Comparison of ENCODE assay signal across 16 cellular contexts in genomic region chr6:26575494-26575939, GRCh38. TPM values are rescaled to one million over a fixed set of nuclear protein-coding genes. Genes with fewer than 3 reads are reported as not detected.
DNase-seq lines count a peak whose midpoint lies in the region; ATAC-seq, FAIRE-seq and TF ChIP-seq lines count a peak whose summit lies in the region.
"Had no signal": no experiment of that assay in that cellular context is flagged by ENCODE, and none has a peak within 500 bp of the region (broad histone marks: within the 10 kb centered on the region; RNA-seq: fewer than 3 reads in every experiment).

No MANE protein-coding gene starts in this region.

- no peak for FAIRE-seq in A549 (lab: Jason Lieb, UNC)
- FAIRE-seq in GM12892 (lab: Jason Lieb, UNC) = no peak

- H3K9me3 ChIP-seq in A549 = no peaks in the 10 kb centered on the region; the same call in 2 of the 3 replicates
- H3K9me3 ChIP-seq in H9 (ENCODE audit: control insufficient read depth, low read depth, low read length) = no peaks in the 10 kb centered on the region
- H3K9me3 ChIP-seq: upper lobe of right lung had no signal

- no peak overlapping the region for H2BK120ac ChIP-seq in H9 (ENCODE audit: low read depth, low read length, poor library complexity, severe bottlenecking)

- DNase-seq in A549 (ENCODE audit: low read depth in 1 of 2, low spot score in 1 of 2) = peak in 1 of 2 experiments; percentile 71
- peak; percentile 48 for DNase-seq in H9
- peak; percentile 48 for DNase-seq in RKO (ENCODE audit: low spot score)
- DNase-seq in erythroblast (lab: John Stamatoyannopoulos, UW) = peak; percentile 37 to 42
- no peak for DNase-seq in GM12892 (ENCODE audit: insufficient read length)
- no peak for DNase-seq in OCI-M2 (lab: John Stamatoyannopoulos, UW; ENCODE audit: unreplicated experiment)
- DNase-seq in T-cell = no peak
- DNase-seq: activated B cell treated with CpG ODN at 0.5 μM for 24 hours; activated T-cell treated with anti-CD3 and anti-CD28 coated beads, Interleukin-2, amount 50 U/mL, for 24 hours; NCI-H2029; upper lobe of right lung had no signal

- H3K27me3 ChIP-seq in H9 (ENCODE audit: insufficient read depth, low read length) = no peaks in the 10 kb centered on the region

- no peak overlapping the region; a peak in 1 of 6 replicates for H3K27ac ChIP-seq in A549
- no peak overlapping the region for H3K27ac ChIP-seq in H9 (ENCODE audit: insufficient read length, low read depth, low read length)
- H3K27ac ChIP-seq: cardiac muscle cell, RWPE1, upper lobe of right lung had no signal

- H2AFZ ChIP-seq in H9 (ENCODE audit: low read length) = no peak overlapping the region

- TF ChIP-seq POLR2A in A549 (IDR thresholded peaks at IDR 0.05; ENCODE audit: low read length) (no peak), erythroblast (IDR thresholded peaks at IDR 0.05; ENCODE audit: low read length) (no peak), GM12892 (IDR thresholded peaks at IDR 0.05; ENCODE audit: low read depth, low read length) (no peak)

- no peak overlapping the region for H2BK12ac ChIP-seq in H9 (ENCODE audit: insufficient read length, low read depth, low read length)

- H2BK20ac ChIP-seq in H9 (ENCODE audit: low read depth, low read length, poor library complexity, severe bottlenecking) = no peak overlapping the region

- no peaks in the 10 kb centered on the region for H3K79me1 ChIP-seq in H9 (ENCODE audit: insufficient read depth, low read depth, low read length, poor library complexity, severe bottlenecking)

- TF ChIP-seq EP300 in A549 (IDR thresholded peaks at IDR 0.05) = no peak

- no peak overlapping the region for H4K91ac ChIP-seq in H9 (ENCODE audit: insufficient read length, low read depth, low read length)

- no peak overlapping the region for H3T11ph ChIP-seq in H9 (ENCODE audit: low read length)

- CTCF ChIA-PET in A549 (lab: Yijun Ruan, JAX) (interaction anchor here (0.5 to 9.4 kb wide), 2 partner anchors 11 to 17 kb away, joined by 4 to 124 read pairs; no protein-coding TSS in a partner anchor), T-cell (lab: Charles Lee) (no interaction called here)

- H3K9me3 Mint-ChIP-seq in H9 (peaks cover 11 to 13% of the 10 kb centered on the region in 2 experiments; a peak in 4 of 5 replicates), T-cell (peaks cover 6 to 11% (median 10%) of the 10 kb centered on the region in 3 donors)

- ATAC-seq in A549 (peak; percentile 66 to 70), GM18909 (IDR thresholded peaks at IDR 0.05; ENCODE audit: poor library complexity, unreplicated experiment) (no peak), T-cell (replicated peaks in 1 of 4) (no peak)
- ATAC-seq: upper lobe of right lung had no signal

- peaks cover 9 to 10% of the 10 kb centered on the region in 2 experiments for H3K4me1 Mint-ChIP-seq in H9
- H3K4me1 Mint-ChIP-seq in T-cell = peaks cover 27 to 38% (median 34%) of the 10 kb centered on the region in 3 donors

- no peak overlapping the region for H3K4ac ChIP-seq in H9 (ENCODE audit: low read depth, low read length)

- H3K79me2 ChIP-seq in H9 (ENCODE audit: insufficient read depth, low read length) = no peaks in the 10 kb centered on the region

- H3K4me3 Mint-ChIP-seq in H9 (peak overlapping the region; percentile 87 to 97), T-cell (no peak overlapping the region)
- H3K4me3 Mint-ChIP-seq: activated B cell treated with CpG ODN at 0.5 μM for 24 hours; activated T-cell treated with anti-CD3 and anti-CD28 coated beads, Interleukin-2, amount 50 U/mL, for 24 hours; B cell had no signal

- H4K5ac ChIP-seq in H9 (ENCODE audit: insufficient read length, low read depth, low read length) = no peak overlapping the region

- H3K4me1 ChIP-seq in A549 = no peaks in the 10 kb centered on the region
- H3K4me1 ChIP-seq in H9 (ENCODE audit: insufficient read depth, low read length) = no peaks in the 10 kb centered on the region
- H3K4me1 ChIP-seq: upper lobe of right lung had no signal

- H3K23ac ChIP-seq in H9 (ENCODE audit: insufficient read length, low read depth, low read length) = no peak overlapping the region

- TF ChIP-seq RAD21 in A549 (conservative IDR thresholded peaks at IDR 0.05 in 1 of 2, IDR thresholded peaks at IDR 0.05 in 1 of 2) = no peak

- H3K4me3 ChIP-seq in A549 = no peak overlapping the region
- H3K4me3 ChIP-seq: cardiac muscle cell, upper lobe of right lung had no signal

- POLR2A ChIA-PET in A549 (lab: Yijun Ruan, JAX) (interaction anchor here (2.2 kb wide), 1 partner anchor 20 kb away, joined by 8 read pairs; no protein-coding TSS in a partner anchor), T-cell (lab: Charles Lee) (no interaction called here)

- H2BK5ac ChIP-seq in H9 (ENCODE audit: insufficient read length, low read length) = no peak overlapping the region

- no peak overlapping the region for H4K8ac ChIP-seq in H9 (replicated peaks; ENCODE audit: insufficient read length, low read depth, low read length)

- no peak overlapping the region for H3K56ac ChIP-seq in H9 (ENCODE audit: insufficient read length, low read depth, low read length)

- TF ChIP-seq CTCF in A549 (IDR thresholded peaks at IDR 0.05) (no peak), H9 (conservative IDR thresholded peaks at IDR 0.05) (no peak)

- H4K20me1 ChIP-seq in H9 (ENCODE audit: control insufficient read depth, insufficient read depth, insufficient read length) = no peaks in the 10 kb centered on the region

- peaks cover 3% of the 10 kb centered on the region for H3K23me2 ChIP-seq in H9 (ENCODE audit: insufficient read length, low read depth, low read length, poor library complexity, severe bottlenecking)

- H3K18ac ChIP-seq in H9 (ENCODE audit: insufficient read length, low read depth, low read length) = no peak overlapping the region

- no peak overlapping the region for H2AK5ac ChIP-seq in H9 (ENCODE audit: insufficient read length, low read length)

- peaks cover 21% of the 10 kb centered on the region for H3K27me3 Mint-ChIP-seq in H9 (ENCODE audit: low read depth)
- H3K27me3 Mint-ChIP-seq in T-cell = no peaks in the 10 kb centered on the region
- H3K27me3 Mint-ChIP-seq: activated B cell treated with CpG ODN at 0.5 μM for 24 hours; activated T-cell treated with anti-CD3 and anti-CD28 coated beads, Interleukin-2, amount 50 U/mL, for 24 hours had no signal

- 28% methylated on average over 10 of the region's 10 CpGs for WGBS in A549 (ENCODE audit: missing lambda C conversion rate)
- no CpG with 5 or more reads among the region's 10 CpGs for WGBS in H9 (ENCODE audit: extremely low coverage, insufficient read length, low lambda C conversion rate)

- no peak overlapping the region for H3K14ac ChIP-seq in H9 (ENCODE audit: insufficient read depth, low read length)

- H3K36me3 Mint-ChIP-seq in H9 (ENCODE audit: insufficient read depth in 1 of 3, low read depth in 3 of 3) (no peaks in the 10 kb centered on the region; a peak in 1 of 7 replicates), T-cell (no peaks in the 10 kb centered on the region)
- H3K36me3 Mint-ChIP-seq: IgD-negative memory B cell had no signal

- no peak overlapping the region for H3K27ac Mint-ChIP-seq in H9
- H3K27ac Mint-ChIP-seq in T-cell = no peak overlapping the region
- H3K27ac Mint-ChIP-seq: activated B cell treated with CpG ODN at 0.5 μM for 24 hours; activated T-cell treated with anti-CD3 and anti-CD28 coated beads, Interleukin-2, amount 50 U/mL, for 24 hours; B cell had no signal

- H2BK15ac ChIP-seq in H9 (ENCODE audit: low read depth, low read length) = no peak overlapping the region

- H3K9ac ChIP-seq in H9 (ENCODE audit: extremely low read depth, insufficient read length, low read length) = no peak overlapping the region

- H3K4me2 ChIP-seq in A549 (peak overlapping the region; percentile 80), H9 (ENCODE audit: insufficient read depth, insufficient read length, low read length) (peak overlapping the region; percentile 55)

TF ChIP-seq in A549, 52 proteins besides CTCF, POLR2A, EP300 and RAD21:
- TF ChIP-seq SREBF2 (IDR thresholded peaks at IDR 0.05) (peak; percentile 43; the same call in 1 of the 2 replicates), ELK1 (IDR thresholded peaks at IDR 0.05; ENCODE audit: low read depth, low read length) (no peak), MAX (IDR thresholded peaks at IDR 0.05) (0 out of 2 replicates have a peak, but pooled peaks have one; percentile 17)

RNA-seq across cellular contexts. Expression of gene ABT1, which starts 21.2 kb away (rescaled TPM):
- polyA plus RNA-seq in A549 (2011; rRNA removed) = 10.6 and 11.9 TPM in 2 replicates
- polyA plus RNA-seq in A549 (2012; cell fraction: cytosol; rRNA removed) = 14.0 and 18.5 TPM in 2 replicates
- polyA plus RNA-seq in A549 (2012; cell fraction: nucleus; rRNA removed) = 12.6 and 12.9 TPM in 2 replicates
- polyA plus RNA-seq in A549 (2017; fragmentation: RNase III; extraction: RNeasy Plus Mini Kit Qiagen cat#74134 plus additional on column Dnase treatment) = 10.6 to 11.5 TPM (median 11.1 TPM) in 3 replicates
- polyA minus RNA-seq in A549 (2011; rRNA and poly(A)+ RNA removed) = 8.2 and 10.0 TPM in 2 replicates
- total RNA-seq in H9 (2021) = 26.4 and 27.3 TPM in 2 replicates
- 17.6 TPM for polyA plus RNA-seq in GM12892 (2012; ENCODE audit: missing spikeins)
- total RNA-seq in T-cell = 10 to 100 TPM; 27.6 to 36.4 (median 35.6) TPM

RNA-seq across cellular contexts. Expression of gene HMGN4, which starts 37.4 kb away (rescaled TPM):
- polyA plus RNA-seq in A549 (2011; rRNA removed) (59.0 and 62.9 TPM in 2 replicates), A549 (2017; fragmentation: RNase III; extraction: RNeasy Plus Mini Kit Qiagen cat#74134 plus additional on column Dnase treatment) (52.8 to 55.0 TPM (median 53.0 TPM) in 3 replicates)
- 28.7 and 30.1 TPM in 2 replicates for polyA plus RNA-seq in A549 (2012; cell fraction: cytosol; rRNA removed)
- polyA plus RNA-seq in A549 (2012; cell fraction: nucleus; rRNA removed) = 10.3 and 11.7 TPM in 2 replicates
- 15.7 and 16.9 TPM in 2 replicates for polyA minus RNA-seq in A549 (2011; rRNA and poly(A)+ RNA removed)
- total RNA-seq in H9 (2021) (50.4 and 54.7 TPM in 2 replicates), T-cell (10 to 100 TPM; 49.2 to 92.5 (median 62.7) TPM)
- 93.1 TPM for polyA plus RNA-seq in GM12892 (2012; ENCODE audit: missing spikeins)

Comparison
In these comparisons a context has a peak if more than half of its experiments do, and no peak if none do; other contexts are left out.
1. ATAC-seq: peak in A549 (2 of 2); none in GM18909 (single experiment) and T-cell (0 of 4).
2. DNase-seq: peak in H9 (single experiment), RKO (single experiment) and erythroblast (2 of 2); none in GM12892 (single experiment), OCI-M2 (single experiment) and T-cell (0 of 34).
3. H3K4me3 Mint-ChIP-seq: peak in H9 (2 of 2); none in T-cell (0 of 3).